Comparison of ENCODE assay signal across 36 cellular contexts in genomic region chr6:165455488-165455887, GRCh38.
"Had no signal": no experiment of that assay in that cellular context is flagged by ENCODE, and none has a peak within 500 bp of the region (broad histone marks: within the 10 kb centered on the region; RNA-seq: fewer than 3 reads in every experiment).

No MANE protein-coding gene starts in this region.

- H3K4me3 ChIP-seq: adrenal gland, body of pancreas, breast epithelium had no signal

- H3K9me3 Mint-ChIP-seq: activated CD4-positive, alpha-beta memory T cell treated with anti-CD3 and anti-CD28 coated beads for 36 hours; activated CD4-positive, alpha-beta T cell treated with anti-CD3 and anti-CD28 coated beads, Interleukin-2, amount 10 ng/mL, durations not matched to agents 24 days and 14 days; activated CD8-positive, alpha-beta T cell treated with anti-CD3 and anti-CD28 coated beads for 36 hours; activated naive CD4-positive, alpha-beta T cell treated with anti-CD3 and anti-CD28 coated beads for 36 hours; activated naive CD4-positive, alpha-beta T cell treated with anti-CD3 and anti-CD28 coated beads, Interleukin-2, amount 50 U/mL, for 72 hours; activated naive CD8-positive, alpha-beta T cell treated with anti-CD3 and anti-CD28 coated beads for 36 hours; activated T-helper 1 cell treated with anti-CD3 and anti-CD28 coated beads, Interleukin-12 subunit alpha, Interleukin-12 subunit beta, Interleukin-2, Interleukin-4 antibody, amounts not matched to agents 30 ng/mL and 10 ng/mL and 1 ng/mL, durations not matched to agents 14 hours and 24 hours and 36 hours; activated T-helper 17 cell treated with anti-CD3 and anti-CD28 coated beads, Interleukin-2, amount 50 U/mL, for 72 hours; T-helper 1 cell treated with Interleukin-12 subunit alpha and Interleukin-12 subunit beta and Interleukin-4 antibody, amounts not matched to agents 30 μg/mL and 1 μg/mL, for 36 hours; T-helper 2 cell treated with Interferon-gamma antibody and Interleukin-4, amounts not matched to agents 5 μg/mL and 100 μg/mL, for 36 hours had no signal

- H3K27me3 ChIP-seq: adrenal gland, body of pancreas, brain microvascular endothelial cell, breast epithelium had no signal

- H3K36me3 Mint-ChIP-seq: activated CD4-positive, alpha-beta memory T cell treated with anti-CD3 and anti-CD28 coated beads for 36 hours; activated naive CD4-positive, alpha-beta T cell treated with anti-CD3 and anti-CD28 coated beads, Interleukin-2, amount 50 U/mL, for 72 hours; activated naive CD8-positive, alpha-beta T cell treated with anti-CD3 and anti-CD28 coated beads for 36 hours had no signal

- H3K9me3 ChIP-seq: adrenal gland, body of pancreas, breast epithelium had no signal

- H3K4me1 ChIP-seq: body of pancreas, breast epithelium had no signal

- H3K36me3 ChIP-seq: adrenal gland, brain microvascular endothelial cell, breast epithelium had no signal

- H3K27me3 Mint-ChIP-seq: activated CD4-positive, alpha-beta memory T cell treated with anti-CD3 and anti-CD28 coated beads for 36 hours; activated CD4-positive, alpha-beta T cell treated with anti-CD3 and anti-CD28 coated beads, Interleukin-2, amount 10 ng/mL, durations not matched to agents 24 days and 14 days; activated CD8-positive, alpha-beta T cell treated with anti-CD3 and anti-CD28 coated beads for 36 hours; activated T-helper 17 cell treated with anti-CD3 and anti-CD28 coated beads, Interleukin-2, amount 50 U/mL, for 72 hours had no signal

- H3K27ac Mint-ChIP-seq: activated CD4-positive, alpha-beta memory T cell treated with anti-CD3 and anti-CD28 coated beads for 36 hours; activated CD4-positive, alpha-beta T cell treated with anti-CD3 and anti-CD28 coated beads, Interleukin-2, amount 10 ng/mL, durations not matched to agents 24 days and 14 days; activated CD8-positive, alpha-beta T cell treated with anti-CD3 and anti-CD28 coated beads for 36 hours; activated naive CD4-positive, alpha-beta T cell treated with anti-CD3 and anti-CD28 coated beads for 36 hours; activated naive CD4-positive, alpha-beta T cell treated with anti-CD3 and anti-CD28 coated beads, Interleukin-2, amount 50 U/mL, for 72 hours; activated naive CD8-positive, alpha-beta T cell treated with anti-CD3 and anti-CD28 coated beads for 36 hours; activated T-cell treated with anti-CD3 and anti-CD28 coated beads, Interleukin-2, amount 50 U/mL, for 72 hours; activated T-helper 1 cell treated with anti-CD3 and anti-CD28 coated beads, Interleukin-12 subunit alpha, Interleukin-12 subunit beta, Interleukin-2, Interleukin-4 antibody, amounts not matched to agents 30 ng/mL and 10 ng/mL and 1 ng/mL, durations not matched to agents 14 hours and 24 hours and 36 hours; activated T-helper 17 cell treated with anti-CD3 and anti-CD28 coated beads, Interleukin-2, amount 50 U/mL, for 72 hours; T-helper 1 cell treated with Interleukin-12 subunit alpha and Interleukin-12 subunit beta and Interleukin-4 antibody, amounts not matched to agents 30 μg/mL and 1 μg/mL, for 36 hours; T-helper 2 cell treated with Interferon-gamma antibody and Interleukin-4, amounts not matched to agents 5 μg/mL and 100 μg/mL, for 36 hours had no signal

- DNase-seq: activated CD4-positive, alpha-beta memory T cell treated with anti-CD3 and anti-CD28 coated beads for 36 hours; activated CD4-positive, alpha-beta T cell treated with anti-CD3 and anti-CD28 coated beads for 1 hour; activated CD4-positive, alpha-beta T cell treated with anti-CD3 and anti-CD28 coated beads for 4 hours; activated CD4-positive, alpha-beta T cell treated with anti-CD3 and anti-CD28 coated beads, Interleukin-2, amount 10 ng/mL, durations not matched to agents 24 days and 14 days; activated CD4-positive, alpha-beta T cell treated with anti-CD3 and anti-CD28 coated beads, Interleukin-2, amount 50 U/mL, for 1 hour; activated CD4-positive, alpha-beta T cell treated with anti-CD3 and anti-CD28 coated beads, Interleukin-2, amount 50 U/mL, for 4 hours; activated CD4-positive, CD25-positive, alpha-beta regulatory T cell; activated CD8-positive, alpha-beta memory T cell treated with anti-CD3 and anti-CD28 coated beads, Interleukin-2, amount 50 U/mL, for 4 hours; activated CD8-positive, alpha-beta T cell treated with anti-CD3 and anti-CD28 coated beads for 36 hours; activated effector memory CD4-positive, alpha-beta T cell treated with anti-CD3 and anti-CD28 coated beads, Interleukin-2, amount 50 U/mL, for 16 hours; activated gamma-delta T cell treated with Interleukin-2 at 50 U/mL for 16 hours; activated naive CD4-positive, alpha-beta T cell; activated naive CD4-positive, alpha-beta T cell treated with anti-CD3 and anti-CD28 coated beads for 36 hours; activated naive CD4-positive, alpha-beta T cell treated with anti-CD3 and anti-CD28 coated beads, Interleukin-2, amount 50 U/mL, for 16 hours; activated naive CD8-positive, alpha-beta T cell treated with anti-CD3 and anti-CD28 coated beads for 36 hours; activated T-cell treated with anti-CD3 and anti-CD28 coated beads for 4 hours; activated T-cell treated with anti-CD3 and anti-CD28 coated beads, Interleukin-2, amount 50 U/mL, for 1 hour; activated T-cell treated with anti-CD3 and anti-CD28 coated beads, Interleukin-2, amount 50 U/mL, for 4 hours; activated T-cell treated with anti-CD3 and anti-CD28 coated beads, Interleukin-2, amount 50 U/mL, for 72 hours; adrenal gland; amniotic stem cell; aorta; body of pancreas; brain microvascular endothelial cell; central memory CD4-positive, alpha-beta T cell; T-helper 1 cell; T-helper 2 cell; T-helper 9 cell had no signal

- H3K4me3 Mint-ChIP-seq: activated CD4-positive, alpha-beta memory T cell treated with anti-CD3 and anti-CD28 coated beads for 36 hours; activated CD4-positive, alpha-beta T cell treated with anti-CD3 and anti-CD28 coated beads, Interleukin-2, amount 10 ng/mL, durations not matched to agents 24 days and 14 days; activated CD8-positive, alpha-beta T cell treated with anti-CD3 and anti-CD28 coated beads for 36 hours; activated naive CD4-positive, alpha-beta T cell treated with anti-CD3 and anti-CD28 coated beads for 36 hours; activated naive CD8-positive, alpha-beta T cell treated with anti-CD3 and anti-CD28 coated beads for 36 hours; activated T-cell treated with anti-CD3 and anti-CD28 coated beads, Interleukin-2, amount 50 U/mL, for 4 hours; activated T-cell treated with anti-CD3 and anti-CD28 coated beads, Interleukin-2, amount 50 U/mL, for 72 hours; activated T-helper 1 cell treated with anti-CD3 and anti-CD28 coated beads, Interleukin-12 subunit alpha, Interleukin-12 subunit beta, Interleukin-2, Interleukin-4 antibody, amounts not matched to agents 30 ng/mL and 10 ng/mL and 1 ng/mL, durations not matched to agents 14 hours and 24 hours and 36 hours; activated T-helper 17 cell treated with anti-CD3 and anti-CD28 coated beads, Interleukin-2, amount 50 U/mL, for 72 hours; T-helper 1 cell treated with Interleukin-12 subunit alpha and Interleukin-12 subunit beta and Interleukin-4 antibody, amounts not matched to agents 30 μg/mL and 1 μg/mL, for 36 hours; T-helper 2 cell treated with Interferon-gamma antibody and Interleukin-4, amounts not matched to agents 5 μg/mL and 100 μg/mL, for 36 hours had no signal

- ATAC-seq: activated CD4-positive, CD25-positive, alpha-beta regulatory T cell treated with anti-CD3 and anti-CD28 coated beads, Interleukin-2, amount 50 U/mL, for 24 hours; activated CD8-positive, alpha-beta T cell treated with anti-CD3 and anti-CD28 coated beads for 36 hours; activated naive CD4-positive, alpha-beta T cell treated with anti-CD3 and anti-CD28 coated beads, Interleukin-2, amount 50 U/mL, for 72 hours; activated T-cell treated with anti-CD3 and anti-CD28 coated beads, Interleukin-2, amount 50 U/mL, for 4 hours; activated T-cell treated with anti-CD3 and anti-CD28 coated beads, Interleukin-2, amount 50 U/mL, for 72 hours; activated T-helper 17 cell treated with anti-CD3 and anti-CD28 coated beads, Interleukin-2, amount 50 U/mL, for 72 hours; body of pancreas had no signal

- H3K27ac ChIP-seq: adrenal gland, body of pancreas, brain microvascular endothelial cell, breast epithelium, VCaP had no signal

- H3K4me1 Mint-ChIP-seq: activated CD4-positive, alpha-beta T cell treated with anti-CD3 and anti-CD28 coated beads, Interleukin-2, amount 10 ng/mL, durations not matched to agents 24 days and 14 days; activated naive CD8-positive, alpha-beta T cell treated with anti-CD3 and anti-CD28 coated beads for 36 hours; activated T-helper 17 cell treated with anti-CD3 and anti-CD28 coated beads, Interleukin-2, amount 50 U/mL, for 72 hours had no signal
